ENCODE assay signal across 1 cellular context in genomic region chr16:84730406-84731106, GRCh38.
TF ChIP-seq lines count a peak whose summit lies in the region.

No MANE protein-coding gene starts in this region.

TF ChIP-seq in HEK293, 187 proteins besides CTCF, POLR2A, EP300 and RAD21 (continued from another document):
- TF ChIP-seq, protein P1, sequence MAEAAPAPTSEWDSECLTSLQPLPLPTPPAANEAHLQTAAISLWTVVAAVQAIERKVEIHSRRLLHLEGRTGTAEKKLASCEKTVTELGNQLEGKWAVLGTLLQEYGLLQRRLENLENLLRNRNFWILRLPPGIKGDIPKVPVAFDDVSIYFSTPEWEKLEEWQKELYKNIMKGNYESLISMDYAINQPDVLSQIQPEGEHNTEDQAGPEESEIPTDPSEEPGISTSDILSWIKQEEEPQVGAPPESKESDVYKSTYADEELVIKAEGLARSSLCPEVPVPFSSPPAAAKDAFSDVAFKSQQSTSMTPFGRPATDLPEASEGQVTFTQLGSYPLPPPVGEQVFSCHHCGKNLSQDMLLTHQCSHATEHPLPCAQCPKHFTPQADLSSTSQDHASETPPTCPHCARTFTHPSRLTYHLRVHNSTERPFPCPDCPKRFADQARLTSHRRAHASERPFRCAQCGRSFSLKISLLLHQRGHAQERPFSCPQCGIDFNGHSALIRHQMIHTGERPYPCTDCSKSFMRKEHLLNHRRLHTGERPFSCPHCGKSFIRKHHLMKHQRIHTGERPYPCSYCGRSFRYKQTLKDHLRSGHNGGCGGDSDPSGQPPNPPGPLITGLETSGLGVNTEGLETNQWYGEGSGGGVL (tag by site-specific recombination; IDR thresholded peaks at IDR 0.05), result no peak
- no peak for TF ChIP-seq ZNF791 (tag by site-specific recombination; IDR thresholded peaks at IDR 0.05)
- TF ChIP-seq, protein P2, sequence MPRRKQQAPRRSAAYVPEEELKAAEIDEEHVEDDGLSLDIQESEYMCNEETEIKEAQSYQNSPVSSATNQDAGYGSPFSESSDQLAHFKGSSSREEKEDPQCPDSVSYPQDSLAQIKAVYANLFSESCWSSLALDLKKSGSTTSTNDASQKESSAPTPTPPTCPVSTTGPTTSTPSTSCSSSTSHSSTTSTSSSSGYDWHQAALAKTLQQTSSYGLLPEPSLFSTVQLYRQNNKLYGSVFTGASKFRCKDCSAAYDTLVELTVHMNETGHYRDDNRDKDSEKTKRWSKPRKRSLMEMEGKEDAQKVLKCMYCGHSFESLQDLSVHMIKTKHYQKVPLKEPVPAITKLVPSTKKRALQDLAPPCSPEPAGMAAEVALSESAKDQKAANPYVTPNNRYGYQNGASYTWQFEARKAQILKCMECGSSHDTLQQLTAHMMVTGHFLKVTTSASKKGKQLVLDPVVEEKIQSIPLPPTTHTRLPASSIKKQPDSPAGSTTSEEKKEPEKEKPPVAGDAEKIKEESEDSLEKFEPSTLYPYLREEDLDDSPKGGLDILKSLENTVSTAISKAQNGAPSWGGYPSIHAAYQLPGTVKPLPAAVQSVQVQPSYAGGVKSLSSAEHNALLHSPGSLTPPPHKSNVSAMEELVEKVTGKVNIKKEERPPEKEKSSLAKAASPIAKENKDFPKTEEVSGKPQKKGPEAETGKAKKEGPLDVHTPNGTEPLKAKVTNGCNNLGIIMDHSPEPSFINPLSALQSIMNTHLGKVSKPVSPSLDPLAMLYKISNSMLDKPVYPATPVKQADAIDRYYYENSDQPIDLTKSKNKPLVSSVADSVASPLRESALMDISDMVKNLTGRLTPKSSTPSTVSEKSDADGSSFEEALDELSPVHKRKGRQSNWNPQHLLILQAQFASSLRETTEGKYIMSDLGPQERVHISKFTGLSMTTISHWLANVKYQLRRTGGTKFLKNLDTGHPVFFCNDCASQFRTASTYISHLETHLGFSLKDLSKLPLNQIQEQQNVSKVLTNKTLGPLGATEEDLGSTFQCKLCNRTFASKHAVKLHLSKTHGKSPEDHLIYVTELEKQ (tag by site-specific recombination; IDR thresholded peaks at IDR 0.05; ENCODE audit: borderline replicate concordance), result no peak
- no peak for TF ChIP-seq FEZF1 (tag by site-specific recombination; IDR thresholded peaks at IDR 0.05)
- TF ChIP-seq ZNF184 (tag by site-specific recombination; IDR thresholded peaks at IDR 0.05), result no peak
- TF ChIP-seq KLF7 (tag by site-specific recombination; IDR thresholded peaks at IDR 0.05; ENCODE audit: borderline replicate concordance), result no peak
- TF ChIP-seq ZNF302 (tag by site-specific recombination; IDR thresholded peaks at IDR 0.05; ENCODE audit: low read depth), result no peak
- no peak for TF ChIP-seq ZNF23 (tag by site-specific recombination; IDR thresholded peaks at IDR 0.05; ENCODE audit: borderline replicate concordance)
- TF ChIP-seq, protein P3, sequence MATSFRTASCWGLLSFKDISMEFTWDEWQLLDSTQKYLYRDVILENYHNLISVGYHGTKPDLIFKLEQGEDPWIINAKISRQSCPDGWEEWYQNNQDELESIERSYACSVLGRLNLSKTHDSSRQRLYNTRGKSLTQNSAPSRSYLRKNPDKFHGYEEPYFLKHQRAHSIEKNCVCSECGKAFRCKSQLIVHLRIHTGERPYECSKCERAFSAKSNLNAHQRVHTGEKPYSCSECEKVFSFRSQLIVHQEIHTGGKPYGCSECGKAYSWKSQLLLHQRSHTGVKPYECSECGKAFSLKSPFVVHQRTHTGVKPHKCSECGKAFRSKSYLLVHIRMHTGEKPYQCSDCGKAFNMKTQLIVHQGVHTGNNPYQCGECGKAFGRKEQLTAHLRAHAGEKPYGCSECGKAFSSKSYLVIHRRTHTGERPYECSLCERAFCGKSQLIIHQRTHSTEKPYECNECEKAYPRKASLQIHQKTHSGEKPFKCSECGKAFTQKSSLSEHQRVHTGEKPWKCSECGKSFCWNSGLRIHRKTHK (tag by site-specific recombination; IDR thresholded peaks at IDR 0.05), result no peak
- TF ChIP-seq, protein P4, sequence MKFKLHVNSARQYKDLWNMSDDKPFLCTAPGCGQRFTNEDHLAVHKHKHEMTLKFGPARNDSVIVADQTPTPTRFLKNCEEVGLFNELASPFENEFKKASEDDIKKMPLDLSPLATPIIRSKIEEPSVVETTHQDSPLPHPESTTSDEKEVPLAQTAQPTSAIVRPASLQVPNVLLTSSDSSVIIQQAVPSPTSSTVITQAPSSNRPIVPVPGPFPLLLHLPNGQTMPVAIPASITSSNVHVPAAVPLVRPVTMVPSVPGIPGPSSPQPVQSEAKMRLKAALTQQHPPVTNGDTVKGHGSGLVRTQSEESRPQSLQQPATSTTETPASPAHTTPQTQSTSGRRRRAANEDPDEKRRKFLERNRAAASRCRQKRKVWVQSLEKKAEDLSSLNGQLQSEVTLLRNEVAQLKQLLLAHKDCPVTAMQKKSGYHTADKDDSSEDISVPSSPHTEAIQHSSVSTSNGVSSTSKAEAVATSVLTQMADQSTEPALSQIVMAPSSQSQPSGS (tag by site-specific recombination; IDR thresholded peaks at IDR 0.05; ENCODE audit: low read depth), result no peak
- no peak for TF ChIP-seq ZNF473 (tag by site-specific recombination; IDR thresholded peaks at IDR 0.05)
- TF ChIP-seq, protein P5, sequence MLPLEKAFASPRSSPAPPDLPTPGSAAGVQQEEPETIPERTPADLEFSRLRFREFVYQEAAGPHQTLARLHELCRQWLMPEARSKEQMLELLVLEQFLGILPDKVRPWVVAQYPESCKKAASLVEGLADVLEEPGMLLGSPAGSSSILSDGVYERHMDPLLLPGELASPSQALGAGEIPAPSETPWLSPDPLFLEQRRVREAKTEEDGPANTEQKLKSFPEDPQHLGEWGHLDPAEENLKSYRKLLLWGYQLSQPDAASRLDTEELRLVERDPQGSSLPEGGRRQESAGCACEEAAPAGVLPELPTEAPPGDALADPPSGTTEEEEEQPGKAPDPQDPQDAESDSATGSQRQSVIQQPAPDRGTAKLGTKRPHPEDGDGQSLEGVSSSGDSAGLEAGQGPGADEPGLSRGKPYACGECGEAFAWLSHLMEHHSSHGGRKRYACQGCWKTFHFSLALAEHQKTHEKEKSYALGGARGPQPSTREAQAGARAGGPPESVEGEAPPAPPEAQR (tag by site-specific recombination; IDR thresholded peaks at IDR 0.05), result no peak
- no peak for TF ChIP-seq BCL11A (tag by site-specific recombination; IDR thresholded peaks at IDR 0.05; ENCODE audit: low read depth)
- no peak for TF ChIP-seq ZNF426 (tag by site-specific recombination; IDR thresholded peaks at IDR 0.05)
- no peak for TF ChIP-seq REST (tag by site-specific recombination; IDR thresholded peaks at IDR 0.05)
TF ChIP-seq in HEK293: peak in this region for 5.
